Comparison of ENCODE assay signal across 1 cellular context in the genomic region with DNA sequence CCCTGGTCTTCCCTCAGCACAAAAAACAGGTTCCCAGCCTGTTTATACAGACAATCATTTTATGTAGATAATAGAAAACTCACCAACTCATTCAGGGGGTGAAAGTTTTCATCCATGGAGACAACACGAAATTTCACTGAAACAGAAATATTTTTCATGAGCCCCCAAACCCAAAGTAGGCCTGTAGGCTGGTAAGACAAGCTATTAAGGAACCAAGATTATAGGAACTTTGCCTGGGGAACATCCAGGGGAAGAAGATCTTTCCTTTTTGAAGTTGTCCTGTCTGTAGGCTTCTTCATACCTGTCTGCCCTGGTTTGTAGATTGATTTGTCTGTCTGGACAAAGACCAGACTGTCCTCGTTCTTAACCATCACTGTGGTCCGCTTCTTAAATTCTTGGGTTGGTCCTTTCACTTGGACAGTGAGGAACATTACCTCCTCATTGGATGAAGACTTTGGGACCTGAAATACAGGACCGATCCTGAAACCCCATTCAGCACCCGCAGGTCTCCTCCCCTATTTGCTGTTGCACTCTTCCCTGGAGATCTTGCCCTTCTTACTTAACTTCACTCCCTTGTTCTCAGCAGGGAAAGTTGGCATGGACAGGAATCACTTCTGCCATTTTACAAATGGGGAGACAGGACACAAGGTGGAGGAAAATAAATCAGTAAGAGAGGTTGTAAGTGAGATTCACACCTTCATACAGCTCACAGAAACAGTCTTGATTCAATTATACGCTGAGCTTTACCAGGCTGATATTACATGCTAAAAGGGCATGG.
A peak's percentile ranks its signal among the peaks of the same experiment; 100 is the strongest.
TF ChIP-seq lines count a peak whose summit lies in the region.

No MANE protein-coding gene starts in this region.

TF ChIP-seq in HepG2, 621 proteins besides CTCF, POLR2A, EP300 and RAD21 (continued from another document and continues in another):
- TF ChIP-seq NFE2 (CRISPR knock-in tag; IDR thresholded peaks at IDR 0.05) (no peak), MAFF (IDR thresholded peaks at IDR 0.05; ENCODE audit: low read depth, low read length) (no peak), PLRG1 (conservative IDR thresholded peaks at IDR 0.05) (no peak), ZNF775 (CRISPR knock-in tag; IDR thresholded peaks at IDR 0.05; ENCODE audit: borderline replicate concordance) (no peak), SPEN (CRISPR knock-in tag; IDR thresholded peaks at IDR 0.05; ENCODE audit: low read depth) (no peak), HNRNPUL1 (IDR thresholded peaks at IDR 0.05; ENCODE audit: low read depth, low read length) (no peak), ZFX (CRISPR knock-in tag; IDR thresholded peaks at IDR 0.05; ENCODE audit: low read depth) (peak; percentile 17; the same call in 1 of the 2 replicates), ZNF704 (CRISPR knock-in tag; IDR thresholded peaks at IDR 0.05; ENCODE audit: borderline replicate concordance) (no peak), ZNF383 (CRISPR knock-in tag; IDR thresholded peaks at IDR 0.05; ENCODE audit: borderline replicate concordance) (0 out of 2 replicates have a peak, but pooled peaks have one; percentile 37), ZSCAN20 (CRISPR knock-in tag; IDR thresholded peaks at IDR 0.05; ENCODE audit: borderline replicate concordance) (no peak), POLR2AphosphoS5 (IDR thresholded peaks at IDR 0.05; ENCODE audit: low read depth, low read length) (peak; percentile 38), DNMT3B (CRISPR knock-in tag; conservative IDR thresholded peaks at IDR 0.05) (0 out of 2 replicates have a peak, but pooled peaks have one; percentile 18), BRF2 (CRISPR knock-in tag; IDR thresholded peaks at IDR 0.05) (no peak), MLLT10 (CRISPR knock-in tag; IDR thresholded peaks at IDR 0.05) (no peak), ELF4 (CRISPR knock-in tag; IDR thresholded peaks at IDR 0.05; ENCODE audit: borderline replicate concordance) (no peak), KMT2B (CRISPR knock-in tag; IDR thresholded peaks at IDR 0.05) (no peak), NR3C1 (CRISPR knock-in tag; IDR thresholded peaks at IDR 0.05) (no peak), SMYD3 (CRISPR knock-in tag; IDR thresholded peaks at IDR 0.05) (no peak), ZNF746 (CRISPR knock-in tag; IDR thresholded peaks at IDR 0.05) (no peak), RBM22 (optimal IDR thresholded peaks at IDR 0.05; ENCODE audit: low read length) (peak; percentile 96), ZHX1 (CRISPR knock-in tag; IDR thresholded peaks at IDR 0.05; ENCODE audit: low read depth) (no peak), ZNF878 (CRISPR knock-in tag; IDR thresholded peaks at IDR 0.05) (peak; percentile 27; the same call in 1 of the 2 replicates), POLR2G (IDR thresholded peaks at IDR 0.05; ENCODE audit: low read depth, low read length) (peak; percentile 79), SSRP1 (CRISPR knock-in tag; IDR thresholded peaks at IDR 0.05) (peak; percentile 94), CCDC6 (CRISPR knock-in tag; IDR thresholded peaks at IDR 0.05) (no peak), PRPF4 (IDR thresholded peaks at IDR 0.05; ENCODE audit: low read depth, low read length, poor library complexity, severe bottlenecking) (no peak), ZBTB8A (CRISPR knock-in tag; IDR thresholded peaks at IDR 0.05; ENCODE audit: borderline replicate concordance, low read depth) (0 out of 2 replicates have a peak, but pooled peaks have one; percentile 37), RBFOX2 (IDR thresholded peaks at IDR 0.05; ENCODE audit: low read depth, low read length) (peak; percentile 90), MYC (CRISPR knock-in tag; IDR thresholded peaks at IDR 0.05; ENCODE audit: borderline replicate concordance) (no peak), THAP11 (CRISPR knock-in tag; IDR thresholded peaks at IDR 0.05) (no peak), PAWR (CRISPR knock-in tag; IDR thresholded peaks at IDR 0.05; ENCODE audit: borderline replicate concordance) (no peak), RFX3 (CRISPR knock-in tag; IDR thresholded peaks at IDR 0.05) (no peak), MED1 (CRISPR knock-in tag; IDR thresholded peaks at IDR 0.05) (peak; percentile 28; the same call in 1 of the 2 replicates)
- TF ChIP-seq, protein P1, sequence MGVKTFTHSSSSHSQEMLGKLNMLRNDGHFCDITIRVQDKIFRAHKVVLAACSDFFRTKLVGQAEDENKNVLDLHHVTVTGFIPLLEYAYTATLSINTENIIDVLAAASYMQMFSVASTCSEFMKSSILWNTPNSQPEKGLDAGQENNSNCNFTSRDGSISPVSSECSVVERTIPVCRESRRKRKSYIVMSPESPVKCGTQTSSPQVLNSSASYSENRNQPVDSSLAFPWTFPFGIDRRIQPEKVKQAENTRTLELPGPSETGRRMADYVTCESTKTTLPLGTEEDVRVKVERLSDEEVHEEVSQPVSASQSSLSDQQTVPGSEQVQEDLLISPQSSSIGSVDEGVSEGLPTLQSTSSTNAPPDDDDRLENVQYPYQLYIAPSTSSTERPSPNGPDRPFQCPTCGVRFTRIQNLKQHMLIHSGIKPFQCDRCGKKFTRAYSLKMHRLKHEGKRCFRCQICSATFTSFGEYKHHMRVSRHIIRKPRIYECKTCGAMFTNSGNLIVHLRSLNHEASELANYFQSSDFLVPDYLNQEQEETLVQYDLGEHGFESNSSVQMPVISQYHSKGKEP (CRISPR knock-in tag; IDR thresholded peaks at IDR 0.05) = peak; percentile 41; the same call in 1 of the 2 replicates
- TF ChIP-seq, protein P2, sequence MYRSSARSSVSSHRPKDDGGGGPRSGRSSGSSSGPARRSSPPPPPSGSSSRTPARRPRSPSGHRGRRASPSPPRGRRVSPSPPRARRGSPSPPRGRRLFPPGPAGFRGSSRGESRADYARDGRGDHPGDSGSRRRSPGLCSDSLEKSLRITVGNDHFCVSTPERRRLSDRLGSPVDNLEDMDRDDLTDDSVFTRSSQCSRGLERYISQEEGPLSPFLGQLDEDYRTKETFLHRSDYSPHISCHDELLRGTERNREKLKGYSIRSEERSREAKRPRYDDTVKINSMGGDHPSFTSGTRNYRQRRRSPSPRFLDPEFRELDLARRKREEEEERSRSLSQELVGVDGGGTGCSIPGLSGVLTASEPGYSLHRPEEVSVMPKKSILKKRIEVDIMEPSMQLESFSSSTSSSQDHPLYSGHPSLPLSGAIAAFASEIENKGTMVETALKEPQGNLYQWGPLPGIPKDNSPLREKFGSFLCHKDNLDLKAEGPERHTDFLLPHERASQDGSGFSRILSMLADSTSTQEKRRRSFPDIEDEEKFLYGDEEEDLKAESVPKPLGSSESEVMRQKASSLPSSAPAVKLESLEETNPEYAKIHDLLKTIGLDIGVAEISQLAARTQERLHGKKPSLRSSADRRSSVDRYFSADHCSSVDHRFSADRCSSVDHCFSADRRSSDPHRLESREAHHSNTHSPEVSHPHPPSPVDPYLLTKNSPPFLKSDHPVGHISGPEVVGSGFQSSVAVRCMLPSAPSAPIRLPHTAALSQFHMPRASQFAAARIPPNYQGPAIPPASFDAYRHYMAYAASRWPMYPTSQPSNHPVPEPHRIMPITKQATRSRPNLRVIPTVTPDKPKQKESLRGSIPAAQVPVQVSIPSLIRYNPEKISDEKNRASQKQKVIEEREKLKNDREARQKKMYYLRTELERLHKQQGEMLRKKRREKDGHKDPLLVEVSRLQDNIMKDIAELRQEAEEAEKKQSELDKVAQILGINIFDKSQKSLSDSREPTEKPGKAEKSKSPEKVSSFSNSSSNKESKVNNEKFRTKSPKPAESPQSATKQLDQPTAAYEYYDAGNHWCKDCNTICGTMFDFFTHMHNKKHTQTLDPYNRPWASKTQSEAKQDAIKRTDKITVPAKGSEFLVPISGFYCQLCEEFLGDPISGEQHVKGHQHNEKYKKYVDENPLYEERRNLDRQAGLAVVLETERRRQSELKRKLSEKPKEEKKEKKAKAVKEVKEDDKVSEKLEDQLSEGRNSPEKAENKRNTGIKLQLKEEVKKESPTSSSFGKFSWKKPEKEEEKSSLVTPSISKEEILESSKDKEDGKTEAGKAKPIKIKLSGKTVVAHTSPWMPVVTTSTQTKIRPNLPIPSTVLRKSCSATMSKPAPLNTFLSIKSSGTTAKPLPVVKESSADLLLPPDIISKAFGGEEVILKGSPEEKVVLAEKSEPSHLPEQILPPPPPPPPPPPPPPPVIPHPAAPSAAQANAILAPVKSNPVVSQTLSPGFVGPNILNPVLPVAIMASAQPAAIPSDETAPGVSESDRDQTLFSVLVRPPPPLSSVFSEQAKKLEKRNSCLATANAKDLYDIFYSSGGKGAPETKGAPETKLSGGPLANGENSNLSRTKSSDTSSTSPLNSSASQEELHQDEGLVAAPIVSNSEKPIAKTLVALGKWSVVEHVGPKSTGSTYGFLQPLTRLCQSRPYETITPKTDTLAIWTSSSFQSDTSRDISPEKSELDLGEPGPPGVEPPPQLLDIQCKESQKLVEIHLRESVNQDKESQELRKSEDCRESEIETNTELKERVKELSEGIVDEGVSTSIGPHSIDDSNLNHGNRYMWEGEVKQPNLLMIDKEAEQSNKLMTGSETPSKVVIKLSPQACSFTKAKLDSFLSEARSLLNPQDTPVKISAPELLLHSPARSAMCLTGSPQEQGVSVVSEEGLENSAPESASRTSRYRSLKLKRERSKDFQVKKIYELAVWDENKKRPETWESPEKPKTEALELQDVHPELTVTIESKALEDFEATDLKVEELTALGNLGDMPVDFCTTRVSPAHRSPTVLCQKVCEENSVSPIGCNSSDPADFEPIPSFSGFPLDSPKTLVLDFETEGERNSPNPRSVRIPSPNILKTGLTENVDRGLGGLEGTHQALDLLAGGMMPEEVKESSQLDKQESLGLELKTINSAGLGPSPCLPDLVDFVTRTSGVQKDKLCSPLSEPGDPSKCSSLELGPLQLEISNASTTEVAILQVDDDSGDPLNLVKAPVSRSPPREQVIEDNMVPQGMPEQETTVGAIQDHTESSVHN (CRISPR knock-in tag; IDR thresholded peaks at IDR 0.05) = no peak
- TF ChIP-seq, protein P3, sequence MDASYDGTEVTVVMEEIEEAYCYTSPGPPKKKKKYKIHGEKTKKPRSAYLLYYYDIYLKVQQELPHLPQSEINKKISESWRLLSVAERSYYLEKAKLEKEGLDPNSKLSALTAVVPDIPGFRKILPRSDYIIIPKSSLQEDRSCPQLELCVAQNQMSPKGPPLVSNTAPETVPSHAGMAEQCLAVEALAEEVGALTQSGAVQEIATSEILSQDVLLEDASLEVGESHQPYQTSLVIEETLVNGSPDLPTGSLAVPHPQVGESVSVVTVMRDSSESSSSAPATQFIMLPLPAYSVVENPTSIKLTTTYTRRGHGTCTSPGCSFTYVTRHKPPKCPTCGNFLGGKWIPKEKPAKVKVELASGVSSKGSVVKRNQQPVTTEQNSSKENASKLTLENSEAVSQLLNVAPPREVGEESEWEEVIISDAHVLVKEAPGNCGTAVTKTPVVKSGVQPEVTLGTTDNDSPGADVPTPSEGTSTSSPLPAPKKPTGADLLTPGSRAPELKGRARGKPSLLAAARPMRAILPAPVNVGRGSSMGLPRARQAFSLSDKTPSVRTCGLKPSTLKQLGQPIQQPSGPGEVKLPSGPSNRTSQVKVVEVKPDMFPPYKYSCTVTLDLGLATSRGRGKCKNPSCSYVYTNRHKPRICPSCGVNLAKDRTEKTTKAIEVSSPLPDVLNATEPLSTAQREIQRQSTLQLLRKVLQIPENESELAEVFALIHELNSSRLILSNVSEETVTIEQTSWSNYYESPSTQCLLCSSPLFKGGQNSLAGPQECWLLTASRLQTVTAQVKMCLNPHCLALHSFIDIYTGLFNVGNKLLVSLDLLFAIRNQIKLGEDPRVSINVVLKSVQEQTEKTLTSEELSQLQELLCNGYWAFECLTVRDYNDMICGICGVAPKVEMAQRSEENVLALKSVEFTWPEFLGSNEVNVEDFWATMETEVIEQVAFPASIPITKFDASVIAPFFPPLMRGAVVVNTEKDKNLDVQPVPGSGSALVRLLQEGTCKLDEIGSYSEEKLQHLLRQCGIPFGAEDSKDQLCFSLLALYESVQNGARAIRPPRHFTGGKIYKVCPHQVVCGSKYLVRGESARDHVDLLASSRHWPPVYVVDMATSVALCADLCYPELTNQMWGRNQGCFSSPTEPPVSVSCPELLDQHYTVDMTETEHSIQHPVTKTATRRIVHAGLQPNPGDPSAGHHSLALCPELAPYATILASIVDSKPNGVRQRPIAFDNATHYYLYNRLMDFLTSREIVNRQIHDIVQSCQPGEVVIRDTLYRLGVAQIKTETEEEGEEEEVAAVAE (CRISPR knock-in tag; IDR thresholded peaks at IDR 0.05; ENCODE audit: borderline replicate concordance) = no peak; the same call in 1 of the 2 replicates
- TF ChIP-seq, protein P4, sequence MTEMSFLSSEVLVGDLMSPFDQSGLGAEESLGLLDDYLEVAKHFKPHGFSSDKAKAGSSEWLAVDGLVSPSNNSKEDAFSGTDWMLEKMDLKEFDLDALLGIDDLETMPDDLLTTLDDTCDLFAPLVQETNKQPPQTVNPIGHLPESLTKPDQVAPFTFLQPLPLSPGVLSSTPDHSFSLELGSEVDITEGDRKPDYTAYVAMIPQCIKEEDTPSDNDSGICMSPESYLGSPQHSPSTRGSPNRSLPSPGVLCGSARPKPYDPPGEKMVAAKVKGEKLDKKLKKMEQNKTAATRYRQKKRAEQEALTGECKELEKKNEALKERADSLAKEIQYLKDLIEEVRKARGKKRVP (CRISPR knock-in tag; IDR thresholded peaks at IDR 0.05) = 0 out of 4 replicates have a peak, but pooled peaks of 1 of the 2 experiments have one; percentile 8
